ENCODE assay signal across 9 cellular contexts in genomic region chr18:48942554-48943261, GRCh38. TPM values are rescaled to one million over a fixed set of nuclear protein-coding genes. Genes with fewer than 3 reads are reported as not detected.
DNase-seq lines count a peak whose midpoint lies in the region; ATAC-seq, FAIRE-seq and TF ChIP-seq lines count a peak whose summit lies in the region.
"Had no signal": no experiment of that assay in that cellular context is flagged by ENCODE, and none has a peak within 500 bp of the region (broad histone marks: within the 10 kb centered on the region; RNA-seq: fewer than 3 reads in every experiment).

No MANE protein-coding gene starts in this region.

- POLR2A ChIA-PET in HepG2 (lab: Yijun Ruan, JAX): interaction anchor here (1.9 kb wide), 1 partner anchor 13 kb away, joined by 14 read pairs; no protein-coding TSS in a partner anchor

- CTCF ChIA-PET in HepG2 (lab: Yijun Ruan, JAX; ENCODE audit: low intra/inter-chr PET ratio, low total read pairs): no interaction called here

- FAIRE-seq in HepG2 (lab: Jason Lieb, UNC): peak; percentile 100

- peaks cover 97% of the 10 kb centered on the region for H3K4me1 ChIP-seq in cardiac muscle cell (ENCODE audit: low read depth)
- peaks cover 99% of the 10 kb centered on the region for H3K4me1 ChIP-seq in HepG2 (ENCODE audit: insufficient read depth, low read length)
- H3K4me1 ChIP-seq in uterus: peaks cover 32 to 76% of the 10 kb centered on the region in 2 donors

- no peaks in the 10 kb centered on the region for H3K27me3 ChIP-seq in cardiac muscle cell
- no peaks in the 10 kb centered on the region for H3K27me3 ChIP-seq in HepG2 (ENCODE audit: control insufficient read depth in 1 of 2, insufficient read depth in 2 of 2, low read length in 2 of 2)
- no peaks in the 10 kb centered on the region for H3K27me3 ChIP-seq in uterus

- TF ChIP-seq EP300 in HepG2 (IDR thresholded peaks at IDR 0.05; ENCODE audit: low read depth in 2 of 2, low read length in 2 of 2): peak in 1 of 2 experiments; percentile 84; a peak in 2 of 4 replicates
- TF ChIP-seq EP300 in HepG2 (CRISPR knock-in tag; IDR thresholded peaks at IDR 0.05; ENCODE audit: borderline replicate concordance): no peak; the same call in 1 of the 2 replicates

- H3K4me2 ChIP-seq in HepG2 (ENCODE audit: low read depth, low read length): peak overlapping the region; percentile 99

- DNase-seq in cardiac muscle cell (ENCODE audit: low read depth in 1 of 2, low spot score in 1 of 2) (peak; percentile 62 to 83), left ventricle myocardium superior (no peak), astrocyte of the cerebellum (ENCODE audit: low read depth) (peak; percentile 91), HepG2 (ENCODE audit: low spot score) (peak; percentile 96), uterus (no peak), AML-193 (lab: John Stamatoyannopoulos, UW) (no peak), Ammon's horn (ENCODE audit: low spot score) (no peak)
- DNase-seq: RPMI8226 had no signal

- H3K9me3 ChIP-seq in cardiac muscle cell (ENCODE audit: low read depth): no peaks in the 10 kb centered on the region
- no peaks in the 10 kb centered on the region for H3K9me3 ChIP-seq in HepG2 (ENCODE audit: low read length)
- H3K9me3 ChIP-seq in uterus: no peaks in the 10 kb centered on the region

- no peak for TF ChIP-seq RAD21 in HepG2 (CRISPR knock-in tag; IDR thresholded peaks at IDR 0.05)

- intact Hi-C loops in left ventricle myocardium superior (cut with micrococcal nuclease): no loop called here
- intact Hi-C loops in HepG2 (cut with micrococcal nuclease; ENCODE audit: unreplicated experiment): loop anchor here (1.0 to 10.0 kb wide), 3 partner anchors 12 to 292 kb away; no protein-coding TSS in a partner anchor
- intact Hi-C loops in uterus (cut with DNase I; ENCODE audit: low total_unique reads): loop anchor here (10.0 kb wide), 1 partner anchor 168 kb away; no protein-coding TSS in a partner anchor

- H2AFZ ChIP-seq in HepG2 (ENCODE audit: low read length): no peak overlapping the region

- H4K20me1 ChIP-seq in HepG2 (ENCODE audit: insufficient read depth, low read length): peaks cover 78% of the 10 kb centered on the region

- H3K36me3 ChIP-seq in cardiac muscle cell (peaks cover 22% of the 10 kb centered on the region), HepG2 (replicated peaks in 1 of 2; ENCODE audit: control insufficient read depth in 1 of 2, insufficient read depth in 2 of 2, low read length in 2 of 2) (peaks cover 10 to 38% of the 10 kb centered on the region in 2 experiments), uterus (no peaks in the 10 kb centered on the region)

- H3K9ac ChIP-seq in HepG2 (ENCODE audit: insufficient read depth, low read depth, low read length): peak overlapping the region; percentile 43

- H3K27ac ChIP-seq in cardiac muscle cell (peak overlapping the region; percentile 96), HepG2 (ENCODE audit: extremely low read length, insufficient read depth, low read length) (peak overlapping the region; percentile 74), uterus (peak overlapping the region; percentile 91 to 99)

- H3K79me2 ChIP-seq in HepG2 (ENCODE audit: insufficient read depth, low read length): peaks cover 99% of the 10 kb centered on the region

- ATAC-seq in left ventricle myocardium superior (no peak), HepG2 (peak; percentile 89), HG03095 (IDR thresholded peaks at IDR 0.05; ENCODE audit: unreplicated experiment) (no peak)

- TF ChIP-seq CTCF in cardiac muscle cell (IDR thresholded peaks at IDR 0.05; ENCODE audit: low read depth, low read length) (no peak), astrocyte of the cerebellum (IDR thresholded peaks at IDR 0.05; ENCODE audit: low read depth, low read length, missing control alignments) (no peak), HepG2 (CRISPR knock-in tag; IDR thresholded peaks at IDR 0.05) (no peak), uterus (IDR thresholded peaks at IDR 0.05) (no peak)

- TF ChIP-seq POLR2A in HepG2 (IDR thresholded peaks at IDR 0.05; ENCODE audit: insufficient read depth in 1 of 2, low read depth in 2 of 2, low read length in 2 of 2) (peak in 1 of 2 experiments; percentile 61; a peak in 2 of 4 replicates), uterus (IDR thresholded peaks at IDR 0.05) (no peak)

- H3K4me3 ChIP-seq in cardiac muscle cell (no peak overlapping the region), astrocyte of the cerebellum (ENCODE audit: low read depth, low read length) (peak overlapping the region; percentile 0), HepG2 (replicated peaks in 1 of 3; ENCODE audit: insufficient read depth in 1 of 3, low read depth in 2 of 3, low read length in 3 of 3) (peak overlapping the region; percentile 28 to 53 (median 32); a peak in 4 of 6 replicates), uterus (no peak overlapping the region)

- WGBS in HepG2 (ENCODE audit: low lambda C conversion rate): 6% methylated on average over 10 of the region's 12 CpGs

- in situ Hi-C loops in astrocyte of the cerebellum (cut with HindIII; ENCODE audit: low sequenced_read_pairs): loop anchor here (5.0 kb wide), 1 partner anchor 70 kb away; no protein-coding TSS in a partner anchor
- in situ Hi-C loops in HepG2 (cut with HindIII; ENCODE audit: extremely low pct_ligation_motif_present, low pct_unique_long_range_greater_than_20kb): no loop called here

- no TSS peak for BruUV-seq in HepG2 (replicated peaks; lab: Mats Ljungman, UMichigan)

TF ChIP-seq in HepG2, 621 proteins besides CTCF, POLR2A, EP300 and RAD21 (continues in another document):
- no peak for TF ChIP-seq ZNF737 (CRISPR knock-in tag; IDR thresholded peaks at IDR 0.05; ENCODE audit: borderline replicate concordance)
- peak; percentile 39; the same call in 1 of the 2 replicates for TF ChIP-seq SPEN (CRISPR knock-in tag; IDR thresholded peaks at IDR 0.05; ENCODE audit: low read depth)
- peak; percentile 39; the same call in 1 of the 2 replicates for TF ChIP-seq NR2F6 (IDR thresholded peaks at IDR 0.05)
- TF ChIP-seq NR2F6 (CRISPR knock-in tag; IDR thresholded peaks at IDR 0.05): peak; percentile 77

RNA-seq across cellular contexts. Expression of gene SMAD7, which starts 8.1 kb away (rescaled TPM):
- 93.1 and 129 TPM in 2 replicates for total RNA-seq in cardiac muscle cell
- polyA plus RNA-seq in cardiac muscle cell: 60.1 and 80.8 TPM in 2 replicates
- 13.8 TPM for total RNA-seq in left ventricle myocardium superior
- 18.7 and 24.7 TPM in 2 replicates for total RNA-seq in HepG2 (2016; rRNA removed; fragmentation: Illumina TruSeq; extraction: Trizol)
- total RNA-seq in HepG2 (2016; cell fraction: cytosol; rRNA removed; fragmentation: Illumina TruSeq; extraction: Trizol; ENCODE audit: low read depth): 3.3 TPM in 2 replicates
- 17.7 and 26.0 TPM in 2 replicates for total RNA-seq in HepG2 (2016; cell fraction: insoluble cytoplasmic fraction; rRNA removed; fragmentation: Illumina TruSeq; extraction: Trizol)
- 12.5 and 14.2 TPM in 2 replicates for total RNA-seq in HepG2 (2016; cell fraction: membrane; rRNA removed; fragmentation: Illumina TruSeq; extraction: Trizol)
- total RNA-seq in HepG2 (2016; cell fraction: nucleus; rRNA removed; fragmentation: Illumina TruSeq; extraction: Trizol): 22.7 and 23.8 TPM in 2 replicates
- 15.8 and 17.4 TPM in 2 replicates for polyA plus RNA-seq in HepG2 (2011; rRNA removed)
- 15.1 and 16.9 TPM in 2 replicates for polyA plus RNA-seq in HepG2 (2011; cell fraction: cytosol; rRNA removed)
- 16.5 and 25.6 TPM in 2 replicates for polyA plus RNA-seq in HepG2 (2011; cell fraction: nucleus; rRNA removed)
- 5.6 and 8.5 TPM in 2 replicates for polyA plus RNA-seq in HepG2 (2012)
- polyA plus RNA-seq in HepG2 (2016; cell fraction: cytosol; fragmentation: Illumina TruSeq; extraction: Trizol; ENCODE audit: low read depth): 1.4 and 2.1 TPM in 2 replicates
- 15.7 and 17.1 TPM in 2 replicates for polyA plus RNA-seq in HepG2 (2016; cell fraction: insoluble cytoplasmic fraction; fragmentation: Illumina TruSeq; extraction: Trizol; ENCODE audit: low read depth)
- polyA plus RNA-seq in HepG2 (2016; cell fraction: membrane; fragmentation: Illumina TruSeq; extraction: Trizol; ENCODE audit: low read depth): 4.9 TPM in 2 replicates
- polyA plus RNA-seq in HepG2 (2016; cell fraction: nucleus; fragmentation: Illumina TruSeq; extraction: Trizol; ENCODE audit: insufficient read depth, low read depth): 40.0 and 43.9 TPM in 2 replicates
- polyA minus RNA-seq in HepG2 (2011; rRNA and poly(A)+ RNA removed; ENCODE audit: low replicate concordance): 38.7 and 47.8 TPM in 2 replicates
- polyA minus RNA-seq in HepG2 (2011; cell fraction: cytosol; rRNA and poly(A)+ RNA removed): 11.5 and 17.8 TPM in 2 replicates
- polyA minus RNA-seq in HepG2 (2011; cell fraction: nucleus; rRNA and poly(A)+ RNA removed): 14.8 and 26.3 TPM in 2 replicates
- 10 to 100 TPM; 22.4 to 48.4 (median 29.3) TPM for total RNA-seq in uterus

Comparison
In these comparisons a context has a peak if more than half of its experiments do, and no peak if none do; other contexts are left out.
1. DNase-seq: peak in cardiac muscle cell (2 of 2), astrocyte of the cerebellum (single experiment) and HepG2 (single experiment); none in left ventricle myocardium superior (single experiment), uterus (0 of 2), AML-193 (0 of 2) and Ammon's horn (single experiment).
2. H3K4me3 ChIP-seq: peak in astrocyte of the cerebellum (single experiment) and HepG2 (3 of 3); none in cardiac muscle cell (single experiment) and uterus (0 of 2).
3. Peak in every context shown above with its lines, with median percentiles within 50 percentile points of each other: H3K27ac ChIP-seq.